In genomic region chr6:163420315-163420667, GRCh38 we compare ENCODE assay signal across 10 cellular contexts. TPM values are rescaled to one million over a fixed set of nuclear protein-coding genes. Genes with fewer than 3 reads are reported as not detected.
DNase-seq lines count a peak whose midpoint lies in the region; ATAC-seq, FAIRE-seq and TF ChIP-seq lines count a peak whose summit lies in the region.
"Had no signal": no experiment of that assay in that cellular context is flagged by ENCODE, and none has a peak within 500 bp of the region (broad histone marks: within the 10 kb centered on the region; RNA-seq: fewer than 3 reads in every experiment).

No MANE protein-coding gene starts in this region.

- peak overlapping the region; percentile 32 for H3K27ac ChIP-seq in lower lobe of right lung
- H3K27ac ChIP-seq in suprapubic skin: peak overlapping the region; percentile 39

- no peak for TF ChIP-seq EP300 in suprapubic skin (IDR thresholded peaks at IDR 0.05)

- TF ChIP-seq CTCF in choroid plexus epithelial cell (conservative IDR thresholded peaks at IDR 0.05; ENCODE audit: low read depth, low read length): no peak
- TF ChIP-seq CTCF in lower lobe of right lung (IDR thresholded peaks at IDR 0.05): no peak
- no peak for TF ChIP-seq CTCF in suprapubic skin (IDR thresholded peaks at IDR 0.05)

- no peaks in the 10 kb centered on the region for H3K9me3 ChIP-seq in lower lobe of right lung
- no peaks in the 10 kb centered on the region for H3K9me3 ChIP-seq in suprapubic skin
- H3K9me3 ChIP-seq: SJSA1 had no signal

- no peak for FAIRE-seq in frontal cortex (lab: Jason Lieb, UNC)

- peak overlapping the region; percentile 2 for H3K4me3 ChIP-seq in choroid plexus epithelial cell (ENCODE audit: low read depth, low read length)
- peak overlapping the region; percentile 70 for H3K4me3 ChIP-seq in lower lobe of right lung
- H3K4me3 ChIP-seq in suprapubic skin: peak overlapping the region; percentile 97
- H3K4me3 ChIP-seq: SJSA1 had no signal

- no peak for ATAC-seq in lower lobe of right lung
- ATAC-seq in left colon: no peak

- TF ChIP-seq POLR2A in suprapubic skin (IDR thresholded peaks at IDR 0.05): no peak

- intact Hi-C loops in lower lobe of right lung (cut with DNase I): loop anchor here (10.0 kb wide), 1 partner anchor 535 kb away; no protein-coding TSS in a partner anchor
- intact Hi-C loops in left colon (cut with DNase I, micrococcal nuclease): loop anchor here in 1 of 2 donors (10.0 kb wide), 1 partner anchor 685 kb away; no protein-coding TSS in a partner anchor

- H3K27me3 ChIP-seq in lower lobe of right lung (ENCODE audit: low read depth) (no peaks in the 10 kb centered on the region), suprapubic skin (no peaks in the 10 kb centered on the region)
- H3K27me3 ChIP-seq: SJSA1 had no signal

- 30% methylated on average over 1 of the region's 1 CpG for WGBS in suprapubic skin

- no peaks in the 10 kb centered on the region for H3K36me3 ChIP-seq in lower lobe of right lung
- no peaks in the 10 kb centered on the region for H3K36me3 ChIP-seq in suprapubic skin

- H3K4me1 ChIP-seq in lower lobe of right lung: peaks cover 70% of the 10 kb centered on the region
- peaks cover 70% of the 10 kb centered on the region for H3K4me1 ChIP-seq in suprapubic skin

- DNase-seq in NCI-H69 (lab: John Stamatoyannopoulos, UW) (peak; percentile 11), choroid plexus epithelial cell (ENCODE audit: low read depth) (peak; percentile 67), lower lobe of right lung (no peak), suprapubic skin (ENCODE audit: low spot score in 2 of 2) (no peak), frontal cortex (ENCODE audit: low spot score in 2 of 2) (no peak), D341Med (ENCODE audit: low spot score) (no peak), left colon (no peak)
- DNase-seq in stimulated activated CD4-positive, alpha-beta T cell treated with anti-CD3 and anti-CD28 coated beads, Interleukin-1b, Interleukin-23, amount 100 ng/mL, for 48 hours: no peak
- DNase-seq: central memory CD4-positive, alpha-beta T cell had no signal

RNA-seq across cellular contexts. Expression of gene QKI, which starts 5.8 kb away (rescaled TPM):
- total RNA-seq in lower lobe of right lung (247 TPM), suprapubic skin (100 to 1,000 TPM; 149 to 187 (median 165) TPM), frontal cortex (218 TPM), left colon (10 to 100 TPM; 12.9 to 31.8 TPM)

Comparison
In these comparisons a context has a peak if more than half of its experiments do, and no peak if none do; other contexts are left out.
1. DNase-seq: peak in NCI-H69 (single experiment) and choroid plexus epithelial cell (single experiment); none in lower lobe of right lung (single experiment), suprapubic skin (0 of 2), frontal cortex (0 of 2), stimulated activated CD4-positive, alpha-beta T cell treated with anti-CD3 and anti-CD28 coated beads, Interleukin-1b, Interleukin-23, amount 100 ng/mL, for 48 hours (single experiment), D341Med (single experiment) and left colon (0 of 2).
2. H3K4me3 ChIP-seq: peak in every context shown above with its lines; median percentile 97 in suprapubic skin; 70 in lower lobe of right lung; 2 in choroid plexus epithelial cell.